ENCODE assay signal across 9 cellular contexts in the genomic region with DNA sequence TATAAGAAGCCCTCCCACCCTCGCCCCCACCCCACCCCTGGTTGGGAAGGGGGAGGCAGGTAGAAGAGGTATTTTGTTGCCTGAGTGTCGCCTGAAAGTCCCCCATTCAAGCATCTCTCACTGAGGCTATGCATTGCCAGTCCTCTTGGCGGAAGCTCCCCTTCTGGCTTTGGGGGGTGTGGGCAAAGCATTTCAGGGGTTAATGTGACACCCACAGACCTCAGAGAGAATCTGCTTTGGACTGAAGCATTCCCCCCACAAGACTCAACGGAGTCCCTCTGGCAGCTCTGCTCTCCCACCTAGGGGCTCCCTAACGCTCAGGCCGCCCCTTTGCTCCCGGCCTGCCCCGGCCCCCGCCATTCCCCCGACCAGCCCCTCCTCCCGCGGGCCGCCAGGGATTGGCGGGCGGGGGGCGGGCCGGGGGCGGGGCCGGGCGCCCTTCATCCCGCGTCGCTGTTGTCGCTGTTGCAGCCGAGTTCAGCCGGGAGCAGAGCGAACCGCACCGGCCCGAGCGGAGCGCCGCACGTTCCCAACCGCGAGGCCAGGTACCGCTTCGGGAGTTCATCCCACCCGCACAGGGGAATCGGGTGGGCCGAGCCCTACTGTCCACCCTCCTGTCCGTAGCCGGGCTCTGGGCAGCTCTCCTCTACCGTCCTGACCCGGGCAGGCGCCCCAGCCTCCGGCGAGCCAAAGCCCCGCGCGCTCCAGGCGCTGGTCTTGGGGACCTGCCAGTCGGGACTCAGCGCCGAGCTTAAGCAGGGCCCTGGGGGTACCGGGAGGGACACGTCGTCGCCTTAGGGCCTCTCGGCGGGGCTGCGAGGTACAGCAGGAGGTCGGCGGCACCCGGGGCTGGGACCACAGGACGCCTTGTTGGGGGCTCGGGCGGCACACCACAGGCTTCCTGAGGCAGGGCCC. TPM values are rescaled to one million over a fixed set of nuclear protein-coding genes. Genes with fewer than 3 reads are reported as not detected.
A peak's percentile ranks its signal among the peaks of the same experiment; 100 is the strongest.
DNase-seq lines count a peak whose midpoint lies in the region; ATAC-seq and TF ChIP-seq lines count a peak whose summit lies in the region.
"Had no signal": no experiment of that assay in that cellular context is flagged by ENCODE, and none has a peak within 500 bp of the region (broad histone marks: within the 10 kb centered on the region; RNA-seq: fewer than 3 reads in every experiment).

TSS of gene SLC38A3 (plus strand) at position 468 of the 915 bp plus-strand sequence. CDS start 8,929 bp downstream, outside the sequence.

- H3K9ac ChIP-seq in parathyroid adenoma, result no peak within 1 kb of the TSS

- DNase-seq in DMS53 (lab: John Stamatoyannopoulos, UW) (peak; percentile 50), DMS53 treated with DMSO at 0.1 percent for 48 hours (lab: John Stamatoyannopoulos, UW; ENCODE audit: unreplicated experiment) (no peak), WERI-Rb-1 (peak; percentile 69), putamen (ENCODE audit: low spot score) (no peak), G401 (ENCODE audit: low spot score) (no peak)
- DNase-seq in central memory CD4-positive, alpha-beta T cell, result no peak

- peak; percentile 68 for ATAC-seq in gastroesophageal sphincter

- TF ChIP-seq CTCF in WERI-Rb-1 (IDR thresholded peaks at IDR 0.05; ENCODE audit: low read depth, low read length), result no peak
- TF ChIP-seq CTCF in gastroesophageal sphincter (IDR thresholded peaks at IDR 0.05), result no peak
- TF ChIP-seq CTCF in parathyroid adenoma (IDR thresholded peaks at IDR 0.05), result no peak

- H3K27ac ChIP-seq in WERI-Rb-1, result peak within 1 kb of the TSS; percentile 83
- no peak within 1 kb of the TSS for H3K27ac ChIP-seq in gastroesophageal sphincter
- no peak within 1 kb of the TSS for H3K27ac ChIP-seq in parathyroid adenoma
- H3K27ac ChIP-seq: neutrophil had no signal

- H3K4me3 ChIP-seq in WERI-Rb-1 (ENCODE audit: low read depth, low read length), result peak within 1 kb of the TSS; percentile 81
- H3K4me3 ChIP-seq in gastroesophageal sphincter, result peak within 1 kb of the TSS; percentile 1 to 48
- peak within 1 kb of the TSS; percentile 51 for H3K4me3 ChIP-seq in parathyroid adenoma (ENCODE audit: low read depth, low read length)

- H2AFZ ChIP-seq in parathyroid adenoma, result peak within 1 kb of the TSS; percentile 94

- H3K9me3 ChIP-seq in WERI-Rb-1 (ENCODE audit: severe bottlenecking) (no peaks in the 10 kb centered on the region), gastroesophageal sphincter (no peaks in the 10 kb centered on the region), parathyroid adenoma (ENCODE audit: control insufficient read depth, low read length) (no peaks in the 10 kb centered on the region)
- H3K9me3 ChIP-seq: neutrophil had no signal

- TF ChIP-seq POLR2A in gastroesophageal sphincter (IDR thresholded peaks at IDR 0.05), result no peak

- TF ChIP-seq EP300 in gastroesophageal sphincter (IDR thresholded peaks at IDR 0.05), result no peak

- in situ Hi-C loops in G401 (cut with HindIII; ENCODE audit: low sequenced_read_pairs), result no loop called here

- H3K27me3 ChIP-seq in WERI-Rb-1 (ENCODE audit: insufficient read depth, low read depth, severe bottlenecking) (no peaks in the 10 kb centered on the region), gastroesophageal sphincter (peaks cover 70% of the 10 kb centered on the region), parathyroid adenoma (ENCODE audit: control insufficient read depth, insufficient read depth, low read length) (no peaks in the 10 kb centered on the region)

- no peaks in the 10 kb centered on the region for H3K79me2 ChIP-seq in parathyroid adenoma

- H3K4me1 ChIP-seq in gastroesophageal sphincter, result peaks cover 0 to 18% (median 13%) of the 10 kb centered on the region in 3 donors
- no peaks in the 10 kb centered on the region for H3K4me1 ChIP-seq in parathyroid adenoma

- 0% methylated on average over 1 of the region's 68 CpGs; no CpG with 5 or more reads in 1 of the 2 donors for WGBS in gastroesophageal sphincter (ENCODE audit: low coverage in 1 of 2), 2 donors

- H3K4me2 ChIP-seq in parathyroid adenoma (ENCODE audit: low read length), result peak within 1 kb of the TSS; percentile 72

- no peaks in the 10 kb centered on the region; the same call in 1 of the 2 replicates for H3K36me3 ChIP-seq in WERI-Rb-1
- H3K36me3 ChIP-seq in gastroesophageal sphincter, result no peaks in the 10 kb centered on the region
- no peaks in the 10 kb centered on the region for H3K36me3 ChIP-seq in parathyroid adenoma (ENCODE audit: control insufficient read depth, insufficient read depth, low read length)
- H3K36me3 ChIP-seq: neutrophil had no signal

RNA-seq across cellular contexts. Expression of gene SLC38A3, which starts in this region (rescaled TPM):
- under 1 TPM in 2 of 4 donors, not detected in 2; 0.35 TPM for total RNA-seq in gastroesophageal sphincter
- 1.1 and 3.0 TPM in 2 replicates for total RNA-seq in G401 (2014; rRNA removed; shearing (Covaris generic))

Comparison
In these comparisons a context has a peak if more than half of its experiments do, and no peak if none do; other contexts are left out.
1. DNase-seq: peak in DMS53 (single experiment) and WERI-Rb-1 (single experiment); none in DMS53 treated with DMSO at 0.1 percent for 48 hours (single experiment), central memory CD4-positive, alpha-beta T cell (single experiment), putamen (single experiment) and G401 (single experiment).
2. Peak in ATAC-seq and H3K4me3 ChIP-seq in gastroesophageal sphincter; RNA of the gene not detected or under 1 TPM.
3. H3K4me3 ChIP-seq: peak in every context shown above with its lines; median percentile 81 in WERI-Rb-1; 51 in parathyroid adenoma; 24 in gastroesophageal sphincter.